ENCODE assay signal across 1 cellular context in the genomic region with DNA sequence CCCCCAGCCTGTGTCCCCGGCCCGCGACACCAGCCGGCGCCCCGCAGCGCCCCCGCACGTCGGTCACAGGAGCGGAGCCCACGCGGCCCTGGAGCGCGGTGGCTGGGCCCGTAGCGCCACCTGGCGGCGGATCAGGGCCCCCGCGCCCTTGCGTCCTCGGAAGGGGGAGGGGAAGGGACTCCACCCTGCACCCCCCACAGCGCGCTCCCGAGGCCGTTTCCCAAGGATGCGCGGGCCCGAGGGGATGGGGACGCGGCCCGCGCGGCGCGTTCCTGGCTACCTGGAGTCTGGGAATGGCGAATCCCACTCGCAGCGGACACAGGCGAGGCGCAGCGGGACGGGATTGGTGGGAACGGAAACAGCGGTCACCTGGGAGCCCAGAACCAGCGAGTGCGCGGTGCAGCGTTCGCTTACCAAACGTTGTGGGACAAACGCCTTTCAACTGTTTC.
TF ChIP-seq lines count a peak whose summit lies in the region.

No MANE protein-coding gene starts in this region.

TF ChIP-seq in HepG2, 621 proteins besides CTCF, POLR2A, EP300 and RAD21 (continued from another document):
- TF ChIP-seq, protein P1, sequence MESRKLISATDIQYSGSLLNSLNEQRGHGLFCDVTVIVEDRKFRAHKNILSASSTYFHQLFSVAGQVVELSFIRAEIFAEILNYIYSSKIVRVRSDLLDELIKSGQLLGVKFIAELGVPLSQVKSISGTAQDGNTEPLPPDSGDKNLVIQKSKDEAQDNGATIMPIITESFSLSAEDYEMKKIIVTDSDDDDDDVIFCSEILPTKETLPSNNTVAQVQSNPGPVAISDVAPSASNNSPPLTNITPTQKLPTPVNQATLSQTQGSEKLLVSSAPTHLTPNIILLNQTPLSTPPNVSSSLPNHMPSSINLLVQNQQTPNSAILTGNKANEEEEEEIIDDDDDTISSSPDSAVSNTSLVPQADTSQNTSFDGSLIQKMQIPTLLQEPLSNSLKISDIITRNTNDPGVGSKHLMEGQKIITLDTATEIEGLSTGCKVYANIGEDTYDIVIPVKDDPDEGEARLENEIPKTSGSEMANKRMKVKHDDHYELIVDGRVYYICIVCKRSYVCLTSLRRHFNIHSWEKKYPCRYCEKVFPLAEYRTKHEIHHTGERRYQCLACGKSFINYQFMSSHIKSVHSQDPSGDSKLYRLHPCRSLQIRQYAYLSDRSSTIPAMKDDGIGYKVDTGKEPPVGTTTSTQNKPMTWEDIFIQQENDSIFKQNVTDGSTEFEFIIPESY (CRISPR knock-in tag; IDR thresholded peaks at IDR 0.05) = peak; percentile 96
- TF ChIP-seq, protein P2, sequence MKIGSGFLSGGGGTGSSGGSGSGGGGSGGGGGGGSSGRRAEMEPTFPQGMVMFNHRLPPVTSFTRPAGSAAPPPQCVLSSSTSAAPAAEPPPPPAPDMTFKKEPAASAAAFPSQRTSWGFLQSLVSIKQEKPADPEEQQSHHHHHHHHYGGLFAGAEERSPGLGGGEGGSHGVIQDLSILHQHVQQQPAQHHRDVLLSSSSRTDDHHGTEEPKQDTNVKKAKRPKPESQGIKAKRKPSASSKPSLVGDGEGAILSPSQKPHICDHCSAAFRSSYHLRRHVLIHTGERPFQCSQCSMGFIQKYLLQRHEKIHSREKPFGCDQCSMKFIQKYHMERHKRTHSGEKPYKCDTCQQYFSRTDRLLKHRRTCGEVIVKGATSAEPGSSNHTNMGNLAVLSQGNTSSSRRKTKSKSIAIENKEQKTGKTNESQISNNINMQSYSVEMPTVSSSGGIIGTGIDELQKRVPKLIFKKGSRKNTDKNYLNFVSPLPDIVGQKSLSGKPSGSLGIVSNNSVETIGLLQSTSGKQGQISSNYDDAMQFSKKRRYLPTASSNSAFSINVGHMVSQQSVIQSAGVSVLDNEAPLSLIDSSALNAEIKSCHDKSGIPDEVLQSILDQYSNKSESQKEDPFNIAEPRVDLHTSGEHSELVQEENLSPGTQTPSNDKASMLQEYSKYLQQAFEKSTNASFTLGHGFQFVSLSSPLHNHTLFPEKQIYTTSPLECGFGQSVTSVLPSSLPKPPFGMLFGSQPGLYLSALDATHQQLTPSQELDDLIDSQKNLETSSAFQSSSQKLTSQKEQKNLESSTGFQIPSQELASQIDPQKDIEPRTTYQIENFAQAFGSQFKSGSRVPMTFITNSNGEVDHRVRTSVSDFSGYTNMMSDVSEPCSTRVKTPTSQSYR (CRISPR knock-in tag; IDR thresholded peaks at IDR 0.05; ENCODE audit: borderline replicate concordance) = 0 out of 2 replicates have a peak, but pooled peaks have one; percentile 21
- TF ChIP-seq NCOA5 (CRISPR knock-in tag; IDR thresholded peaks at IDR 0.05) (no peak), KLF9 (CRISPR knock-in tag; IDR thresholded peaks at IDR 0.05; ENCODE audit: low read depth) (no peak), ZNF652 (CRISPR knock-in tag; IDR thresholded peaks at IDR 0.05; ENCODE audit: borderline replicate concordance, low read depth) (no peak), JUN (CRISPR knock-in tag; IDR thresholded peaks at IDR 0.05) (no peak)
- TF ChIP-seq, protein P3, sequence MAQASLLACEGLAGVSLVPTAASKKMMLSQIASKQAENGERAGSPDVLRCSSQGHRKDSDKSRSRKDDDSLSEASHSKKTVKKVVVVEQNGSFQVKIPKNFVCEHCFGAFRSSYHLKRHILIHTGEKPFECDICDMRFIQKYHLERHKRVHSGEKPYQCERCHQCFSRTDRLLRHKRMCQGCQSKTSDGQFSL (CRISPR knock-in tag; IDR thresholded peaks at IDR 0.05) = peak; percentile 92
- TF ChIP-seq, protein P4, sequence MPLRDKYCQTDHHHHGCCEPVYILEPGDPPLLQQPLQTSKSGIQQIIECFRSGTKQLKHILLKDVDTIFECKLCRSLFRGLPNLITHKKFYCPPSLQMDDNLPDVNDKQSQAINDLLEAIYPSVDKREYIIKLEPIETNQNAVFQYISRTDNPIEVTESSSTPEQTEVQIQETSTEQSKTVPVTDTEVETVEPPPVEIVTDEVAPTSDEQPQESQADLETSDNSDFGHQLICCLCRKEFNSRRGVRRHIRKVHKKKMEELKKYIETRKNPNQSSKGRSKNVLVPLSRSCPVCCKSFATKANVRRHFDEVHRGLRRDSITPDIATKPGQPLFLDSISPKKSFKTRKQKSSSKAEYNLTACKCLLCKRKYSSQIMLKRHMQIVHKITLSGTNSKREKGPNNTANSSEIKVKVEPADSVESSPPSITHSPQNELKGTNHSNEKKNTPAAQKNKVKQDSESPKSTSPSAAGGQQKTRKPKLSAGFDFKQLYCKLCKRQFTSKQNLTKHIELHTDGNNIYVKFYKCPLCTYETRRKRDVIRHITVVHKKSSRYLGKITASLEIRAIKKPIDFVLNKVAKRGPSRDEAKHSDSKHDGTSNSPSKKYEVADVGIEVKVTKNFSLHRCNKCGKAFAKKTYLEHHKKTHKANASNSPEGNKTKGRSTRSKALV (CRISPR knock-in tag; IDR thresholded peaks at IDR 0.05) = no peak
